ENCODE assay signal across 19 cellular contexts in genomic region chr9:20729545-20729944, GRCh38. TPM values are rescaled to one million over a fixed set of nuclear protein-coding genes. Genes with fewer than 3 reads are reported as not detected.
DNase-seq lines count a peak whose midpoint lies in the region; TF ChIP-seq lines count a peak whose summit lies in the region.
"Had no signal": no experiment of that assay in that cellular context is flagged by ENCODE, and none has a peak within 500 bp of the region (broad histone marks: within the 10 kb centered on the region; RNA-seq: fewer than 3 reads in every experiment).

No MANE protein-coding gene starts in this region.

- no peaks in the 10 kb centered on the region for H3K36me3 ChIP-seq in OCI-LY7 (ENCODE audit: insufficient read depth, low read length)
- H3K36me3 ChIP-seq: HAP-1 had no signal

- H3K9me2 ChIP-seq in OCI-LY7 (ENCODE audit: insufficient read depth, low read length), result no peaks in the 10 kb centered on the region
- H3K9me2 ChIP-seq: SK-N-SH had no signal

- no peaks in the 10 kb centered on the region for H3K4me1 ChIP-seq in OCI-LY7 (ENCODE audit: insufficient read depth, low read length, poor library complexity, severe bottlenecking)

- H4K20me1 ChIP-seq in OCI-LY7 (ENCODE audit: insufficient read depth, low read length), result no peaks in the 10 kb centered on the region

- intact Hi-C loops in OCI-LY7 (cut with micrococcal nuclease; ENCODE audit: unreplicated experiment), result no loop called here

- POLR2A ChIA-PET in OCI-LY7 (lab: Charles Lee), result no interaction called here

- no peaks in the 10 kb centered on the region for H3K9me3 ChIP-seq in OCI-LY7 (ENCODE audit: low read length)
- H3K9me3 ChIP-seq: A549, HAP-1, SK-N-SH had no signal

- no TSS peak for BruUV-seq in OCI-LY7 (replicated peaks; lab: Mats Ljungman, UMichigan)

- H3K9me3 Mint-ChIP-seq in HFFc6, result no peaks in the 10 kb centered on the region
- peaks cover 4% of the 10 kb centered on the region for H3K9me3 Mint-ChIP-seq in mesothelial cell of epicardium
- H3K9me3 Mint-ChIP-seq: CD4-positive, CD25-positive, alpha-beta regulatory T cell had no signal

- H3K4me3 Mint-ChIP-seq in HFFc6 (no peak overlapping the region), mesothelial cell of epicardium (no peak overlapping the region)
- H3K4me3 Mint-ChIP-seq: CD4-positive, CD25-positive, alpha-beta regulatory T cell had no signal

- no peaks in the 10 kb centered on the region for H3K27me3 Mint-ChIP-seq in HFFc6 (ENCODE audit: insufficient read depth)
- H3K27me3 Mint-ChIP-seq in mesothelial cell of epicardium (ENCODE audit: low read depth), result no peaks in the 10 kb centered on the region
- H3K27me3 Mint-ChIP-seq: CD4-positive, CD25-positive, alpha-beta regulatory T cell had no signal

- H3K4me3 ChIP-seq in fibroblast of pulmonary artery (replicated peaks; ENCODE audit: low read depth, low read length) (no peak overlapping the region), OCI-LY7 (ENCODE audit: low read depth, low read length, poor library complexity, severe bottlenecking) (no peak overlapping the region)
- H3K4me3 ChIP-seq: A549, HAP-1, K562, PC-9 had no signal

- TF ChIP-seq CTCF in HFFc6 (IDR thresholded peaks at IDR 0.05) (no peak), fibroblast of pulmonary artery (IDR thresholded peaks at IDR 0.05; ENCODE audit: low read length, missing control alignments) (no peak), OCI-LY7 (conservative IDR thresholded peaks at IDR 0.05; ENCODE audit: low read length) (no peak), mesothelial cell of epicardium (IDR thresholded peaks at IDR 0.05; ENCODE audit: unreplicated experiment) (no peak)

- H3K36me3 Mint-ChIP-seq in HFFc6 (ENCODE audit: low read depth) (peaks cover 22% of the 10 kb centered on the region), mesothelial cell of epicardium (peaks cover 34% of the 10 kb centered on the region)

- H3K27ac Mint-ChIP-seq in HFFc6 (peak overlapping the region; percentile 59), mesothelial cell of epicardium (no peak overlapping the region)

- peak; percentile 41 for DNase-seq in EH (ENCODE audit: low read depth)
- peak; percentile 23 for DNase-seq in HFFc6
- DNase-seq in astrocyte of the hippocampus (ENCODE audit: low read depth, low spot score), result peak; percentile 60
- DNase-seq in fibroblast of pulmonary artery (ENCODE audit: low read depth), result peak; percentile 8
- DNase-seq in OCI-LY7 (ENCODE audit: low spot score), result no peak
- no peak for DNase-seq in NCI-H2227 treated with DMSO at 0.1 percent for 48 hours (lab: John Stamatoyannopoulos, UW)
- DNase-seq in KG1 (lab: John Stamatoyannopoulos, UW), result no peak
- no peak for DNase-seq in mesothelial cell of epicardium (ENCODE audit: low spot score in 2 of 2, unreplicated experiment in 2 of 2)
- DNase-seq: CD4-positive, CD25-positive, alpha-beta regulatory T cell; GF-D8; NCI-H1092; NCI-H345; NCI-H526 treated with DMSO at 0.1 percent for 48 hours; NK-92 treated with Interleukin-12 subunit alpha and Interleukin-12 subunit beta, amount 100 ng/mL, for 24 hours; PC-9; SK-N-SH had no signal

- no peak overlapping the region for H3K4me2 ChIP-seq in OCI-LY7 (ENCODE audit: low read length)
- H3K4me2 ChIP-seq: A549, PC-9, SK-N-SH had no signal

- H3K27ac ChIP-seq in OCI-LY7 (ENCODE audit: low read depth, low read length, poor library complexity, severe bottlenecking), result no peak overlapping the region
- H3K27ac ChIP-seq: PC-9 had no signal

- H2AFZ ChIP-seq in OCI-LY7 (ENCODE audit: low read length), result no peak overlapping the region
- H2AFZ ChIP-seq: PC-9 had no signal

- H3K79me2 ChIP-seq in OCI-LY7 (ENCODE audit: insufficient read depth, low read depth, low read length), result no peaks in the 10 kb centered on the region

- CTCF ChIA-PET in OCI-LY7 (lab: Charles Lee; ENCODE audit: unreplicated experiment), result no interaction called here

- H3K4me1 Mint-ChIP-seq in HFFc6 (ENCODE audit: low read depth) (peaks cover 38% of the 10 kb centered on the region), mesothelial cell of epicardium (peaks cover 29% of the 10 kb centered on the region)

RNA-seq across cellular contexts. Expression of gene FOCAD, which starts 45.5 kb away (rescaled TPM):
- total RNA-seq in HFFc6 (2021; fragmentation: NEBNext Ultra II Directional; extraction: Animal tissue kit (Norgen Biotek cat#: 25700)), result 10 to 100 TPM; 31.8 to 46.7 (median 39.2) TPM
- 12.4 and 13.8 TPM in 2 replicates for total RNA-seq in OCI-LY7 (2014; rRNA removed; shearing (Covaris generic))
- total RNA-seq in OCI-LY7 (2022), result 16.6 and 18.5 TPM in 2 replicates
- 78.0 to 78.5 TPM (median 78.4 TPM) in 3 replicates for total RNA-seq in mesothelial cell of epicardium

Comparison
In these comparisons a context has a peak if more than half of its experiments do, and no peak if none do; other contexts are left out.
1. DNase-seq: peak in EH (single experiment), HFFc6 (single experiment), astrocyte of the hippocampus (single experiment) and fibroblast of pulmonary artery (single experiment); none in OCI-LY7 (single experiment), NCI-H2227 treated with DMSO at 0.1 percent for 48 hours (single experiment), KG1 (single experiment) and mesothelial cell of epicardium (0 of 2).